21 cellular contexts compared by ENCODE assay signal in the genomic region with DNA sequence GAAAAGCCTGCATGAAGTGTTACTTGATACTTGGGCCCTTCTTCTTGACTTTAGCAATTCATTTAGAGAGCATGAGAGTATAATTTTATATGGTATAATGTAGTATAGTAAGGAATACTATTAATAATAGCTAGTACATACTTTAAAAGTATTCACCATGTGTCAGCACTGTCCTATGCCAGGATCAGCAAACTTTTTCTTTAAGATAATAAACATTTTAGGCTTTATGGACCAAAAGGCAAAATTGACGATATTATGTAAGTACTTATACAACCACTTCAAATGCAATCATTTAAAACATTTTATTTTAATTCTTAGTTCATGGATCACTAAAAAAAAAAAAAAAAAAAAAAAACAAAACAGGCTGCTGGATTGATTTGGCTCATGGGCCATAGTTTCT.
DNase-seq lines count a peak whose midpoint lies in the region; ATAC-seq, FAIRE-seq and TF ChIP-seq lines count a peak whose summit lies in the region.
"Had no signal": no experiment of that assay in that cellular context is flagged by ENCODE, and none has a peak within 500 bp of the region (broad histone marks: within the 10 kb centered on the region; RNA-seq: fewer than 3 reads in every experiment).

No MANE protein-coding gene starts in this region.

- no peak overlapping the region for H3K27ac Mint-ChIP-seq in astrocyte (ENCODE audit: unreplicated experiment)
- H3K27ac Mint-ChIP-seq: B cell; CD8-positive, alpha-beta T cell had no signal

- no peak for TF ChIP-seq CTCF in AG04449 (IDR thresholded peaks at IDR 0.05; ENCODE audit: insufficient read depth, low read length, missing control alignments)
- no peak for TF ChIP-seq CTCF in astrocyte (IDR thresholded peaks at IDR 0.05; ENCODE audit: insufficient read depth, low read depth, low read length)

- no peak overlapping the region for H3K4me3 ChIP-seq in AG04449 (ENCODE audit: low read depth, low read length)
- H3K4me3 ChIP-seq in astrocyte (ENCODE audit: insufficient read depth, low read depth, low read length), result no peak overlapping the region
- no peak overlapping the region for H3K4me3 ChIP-seq in skeletal muscle satellite cell (ENCODE audit: low read length)
- H3K4me3 ChIP-seq: A549, MG63 had no signal

- H4K20me1 ChIP-seq in astrocyte (ENCODE audit: insufficient read depth, low read length), result no peaks in the 10 kb centered on the region

- H3K4me3 Mint-ChIP-seq in astrocyte (ENCODE audit: unreplicated experiment), result no peak overlapping the region
- H3K4me3 Mint-ChIP-seq: B cell; CD8-positive, alpha-beta T cell had no signal

- no peaks in the 10 kb centered on the region for H3K9me3 ChIP-seq in astrocyte (ENCODE audit: insufficient read depth, low read depth, low read length)
- no peaks in the 10 kb centered on the region for H3K9me3 ChIP-seq in skeletal muscle satellite cell (replicated peaks; ENCODE audit: low read length)
- H3K9me3 ChIP-seq: A549, Caco-2, MG63 had no signal

- H3K9me3 Mint-ChIP-seq in astrocyte (ENCODE audit: unreplicated experiment), result no peaks in the 10 kb centered on the region
- H3K9me3 Mint-ChIP-seq: CD8-positive, alpha-beta T cell had no signal

- H3K27me3 Mint-ChIP-seq in astrocyte (ENCODE audit: low read depth, unreplicated experiment), result no peaks in the 10 kb centered on the region
- H3K27me3 Mint-ChIP-seq: B cell had no signal

- no peaks in the 10 kb centered on the region for H3K79me2 ChIP-seq in astrocyte (ENCODE audit: insufficient read depth, low read length)

- DNase-seq in AG04449 (ENCODE audit: low read depth, low spot score), result peak; percentile 74
- peak; percentile 33 for DNase-seq in astrocyte (ENCODE audit: low read depth)
- DNase-seq in fibroblast of peridontal ligament (ENCODE audit: extremely low read depth), result peak; percentile 57
- DNase-seq in LoVo (ENCODE audit: low spot score), result no peak
- DNase-seq: Caco-2; CD8-positive, alpha-beta T cell; GF-D8; KBM-7; MG63; NCI-H1694 treated with DMSO at 0.1 percent for 48 hours; NCI-H2227 treated with DMSO at 0.1 percent for 48 hours; NCI-H510A had no signal

- H3K36me3 Mint-ChIP-seq in astrocyte (ENCODE audit: low read depth, unreplicated experiment), result no peaks in the 10 kb centered on the region
- H3K36me3 Mint-ChIP-seq: CD8-positive, alpha-beta T cell had no signal

- H3K36me3 ChIP-seq in astrocyte (ENCODE audit: insufficient read depth, low read length) (no peaks in the 10 kb centered on the region), skeletal muscle satellite cell (ENCODE audit: insufficient read depth, low read length) (no peaks in the 10 kb centered on the region)
- H3K36me3 ChIP-seq: MG63 had no signal

- CTCF ChIA-PET in AG04449 (lab: Yijun Ruan, JAX), result no interaction called here

- H3K4me1 ChIP-seq in astrocyte (ENCODE audit: insufficient read depth, low read length) (no peaks in the 10 kb centered on the region), skeletal muscle satellite cell (ENCODE audit: control insufficient read depth, insufficient read depth, low read length) (peaks cover 22% of the 10 kb centered on the region)

- H3K9ac ChIP-seq in astrocyte (ENCODE audit: low read length) (no peak overlapping the region), skeletal muscle satellite cell (ENCODE audit: low read depth, low read length) (no peak overlapping the region)

- no peaks in the 10 kb centered on the region for H3K27me3 ChIP-seq in astrocyte (ENCODE audit: insufficient read depth, low read length)
- no peaks in the 10 kb centered on the region for H3K27me3 ChIP-seq in skeletal muscle satellite cell (ENCODE audit: control insufficient read depth, insufficient read depth, low read length)
- H3K27me3 ChIP-seq: MG63 had no signal

- H3K4me2 ChIP-seq in astrocyte (ENCODE audit: low read length), result no peak overlapping the region
- H3K4me2 ChIP-seq in skeletal muscle satellite cell (ENCODE audit: low read length), result peak overlapping the region; percentile 56
- H3K4me2 ChIP-seq: A549 had no signal

- H3K27ac ChIP-seq in astrocyte (ENCODE audit: low read depth, low read length), result no peak overlapping the region
- H3K27ac ChIP-seq: C4-2B had no signal

- peaks cover 2% of the 10 kb centered on the region for H3K4me1 Mint-ChIP-seq in astrocyte (ENCODE audit: low read depth, unreplicated experiment)

- POLR2A ChIA-PET in AG04449 (lab: Yijun Ruan, JAX), result no interaction called here

- FAIRE-seq in astrocyte (lab: Jason Lieb, UNC), result no peak
- FAIRE-seq: A549, GM12891, H54 had no signal

- ATAC-seq in HG03571 (IDR thresholded peaks at IDR 0.05; ENCODE audit: unreplicated experiment) (no peak), GM18498 (IDR thresholded peaks at IDR 0.05; ENCODE audit: unreplicated experiment) (no peak)
- ATAC-seq: A549; CD8-positive, alpha-beta T cell; Panc1 had no signal

- no peak overlapping the region for H2AFZ ChIP-seq in astrocyte (ENCODE audit: low read depth, low read length)
